Comparison of ENCODE assay signal across 30 cellular contexts in genomic region chr19:33333151-33333550, GRCh38.
"Had no signal": no experiment of that assay in that cellular context is flagged by ENCODE, and none has a peak within 500 bp of the region (broad histone marks: within the 10 kb centered on the region; RNA-seq: fewer than 3 reads in every experiment).

No MANE protein-coding gene starts in this region.

- ATAC-seq: natural killer cell treated with Interleukin-12 subunit alpha and Interleukin-12 subunit beta and Interleukin-15 and Interleukin-18, amount 100 ng/mL, for 72 hours; psoas muscle; right cardiac atrium; stimulated activated effector memory CD8-positive, alpha-beta T cell treated with anti-CD3 and anti-CD28 coated beads, Interleukin-12 subunit alpha, Interleukin-12 subunit beta, amount 100 ng/mL, for 72 hours had no signal

- H3K27me3 ChIP-seq: ovary, right lobe of liver, thyroid gland, tibial nerve, upper lobe of left lung, vagina had no signal

- H3K4me3 ChIP-seq: ovary, psoas muscle, right lobe of liver, sigmoid colon, stomach, thoracic aorta, thyroid gland, tibial nerve, upper lobe of left lung, vagina had no signal

- H3K9ac ChIP-seq: parathyroid adenoma had no signal

- DNase-seq: nephron progenitor cell; occipital lobe; ovary; posterior cingulate gyrus; psoas muscle; right cardiac atrium; sigmoid colon; stimulated activated CD4-positive, alpha-beta T cell treated with anti-CD3 and anti-CD28 coated beads, Interleukin-15, amount 100 ng/mL, for 24 hours; stimulated activated CD4-positive, alpha-beta T cell treated with anti-CD3 and anti-CD28 coated beads, Interleukin-2, amount 100 ng/mL, for 24 hours; stimulated activated CD4-positive, alpha-beta T cell treated with anti-CD3 and anti-CD28 coated beads, Interleukin-2, amount 100 ng/mL, for 48 hours; stimulated activated CD4-positive, alpha-beta T cell treated with anti-CD3 and anti-CD28 coated beads, Interleukin-4, amount 100 ng/mL, for 24 hours; stimulated activated naive B cell treated with anti-CD40 and anti-IgM and Interleukin-4, amounts not matched to agents 10 μg/mL and 1 μg/mL and 100 μg/mL, for 72 hours; stimulated activated naive CD4-positive, alpha-beta T cell treated with Interleukin-2 at 50 U/mL for 16 hours; stomach; thyroid gland; trophoblast cell; upper lobe of left lung had no signal

- H3K4me1 ChIP-seq: parathyroid adenoma, psoas muscle, sigmoid colon, stomach, thyroid gland, tibial nerve, vagina had no signal

- H3K27ac Mint-ChIP-seq: natural killer cell treated with Interleukin-12 subunit alpha and Interleukin-12 subunit beta and Interleukin-15 and Interleukin-18, amount 100 ng/mL, for 72 hours; nephron progenitor cell; progenitor cell of endocrine pancreas; stimulated activated effector memory CD8-positive, alpha-beta T cell treated with anti-CD3 and anti-CD28 coated beads, Interleukin-12 subunit alpha, Interleukin-12 subunit beta, amount 100 ng/mL, for 72 hours; stimulated activated naive B cell treated with anti-CD40 and anti-IgM and Interleukin-4, amounts not matched to agents 10 μg/mL and 1 μg/mL and 100 μg/mL, for 72 hours; stimulated activated naive CD8-positive, alpha-beta T cell treated with anti-CD3 and anti-CD28 coated beads, Interleukin-15, Interleukin-2, amounts not matched to agents 100 ng/mL and 50 ng/mL, for 24 hours had no signal

- H3K36me3 ChIP-seq: neutrophil, ovary, right lobe of liver, sigmoid colon, stomach, thoracic aorta, thyroid gland, tibial nerve, upper lobe of left lung, vagina had no signal

- H3K9me3 Mint-ChIP-seq: natural killer cell treated with Interleukin-12 subunit alpha and Interleukin-12 subunit beta and Interleukin-15 and Interleukin-18, amount 100 ng/mL, for 72 hours; neural crest cell; stimulated activated effector memory CD8-positive, alpha-beta T cell treated with anti-CD3 and anti-CD28 coated beads, Interleukin-12 subunit alpha, Interleukin-12 subunit beta, amount 100 ng/mL, for 72 hours; stimulated activated naive B cell treated with anti-CD40 and anti-IgM and Interleukin-4, amounts not matched to agents 10 μg/mL and 1 μg/mL and 100 μg/mL, for 72 hours; stimulated activated naive CD8-positive, alpha-beta T cell treated with anti-CD3 and anti-CD28 coated beads, Interleukin-15, Interleukin-2, amounts not matched to agents 100 ng/mL and 50 ng/mL, for 24 hours had no signal

- H2AFZ ChIP-seq: parathyroid adenoma had no signal

- H3K79me2 ChIP-seq: parathyroid adenoma had no signal

- H3K4me1 Mint-ChIP-seq: nephron progenitor cell; stimulated activated effector memory CD8-positive, alpha-beta T cell treated with anti-CD3 and anti-CD28 coated beads, Interleukin-12 subunit alpha, Interleukin-12 subunit beta, amount 100 ng/mL, for 72 hours had no signal

- H3K9me3 ChIP-seq: neutrophil, ovary, psoas muscle, right lobe of liver, sigmoid colon, stomach, thoracic aorta, thyroid gland, tibial nerve, upper lobe of left lung, vagina had no signal

- H3K4me3 Mint-ChIP-seq: natural killer cell treated with Interleukin-12 subunit alpha and Interleukin-12 subunit beta and Interleukin-15 and Interleukin-18, amount 100 ng/mL, for 72 hours; nephron progenitor cell; neural crest cell; stimulated activated effector memory CD8-positive, alpha-beta T cell treated with anti-CD3 and anti-CD28 coated beads, Interleukin-12 subunit alpha, Interleukin-12 subunit beta, amount 100 ng/mL, for 72 hours; stimulated activated naive B cell treated with anti-CD40 and anti-IgM and Interleukin-4, amounts not matched to agents 10 μg/mL and 1 μg/mL and 100 μg/mL, for 72 hours; stimulated activated naive CD8-positive, alpha-beta T cell treated with anti-CD3 and anti-CD28 coated beads, Interleukin-15, Interleukin-2, amounts not matched to agents 100 ng/mL and 50 ng/mL, for 24 hours had no signal

- H3K36me3 Mint-ChIP-seq: natural killer cell treated with Interleukin-12 subunit alpha and Interleukin-12 subunit beta and Interleukin-15 and Interleukin-18, amount 100 ng/mL, for 72 hours; stimulated activated effector memory CD8-positive, alpha-beta T cell treated with anti-CD3 and anti-CD28 coated beads, Interleukin-12 subunit alpha, Interleukin-12 subunit beta, amount 100 ng/mL, for 72 hours had no signal

- FAIRE-seq: small intestine, urothelium cell line had no signal

- H3K27ac ChIP-seq: neutrophil, ovary, psoas muscle, right lobe of liver, sigmoid colon, stomach, thoracic aorta, thyroid gland, tibial nerve, vagina had no signal
